ENCODE assay signal across 20 cellular contexts in genomic region chr4:140839888-140840790, GRCh38.
DNase-seq lines count a peak whose midpoint lies in the region; ATAC-seq, FAIRE-seq and TF ChIP-seq lines count a peak whose summit lies in the region.
"Had no signal": no experiment of that assay in that cellular context is flagged by ENCODE, and none has a peak within 500 bp of the region (broad histone marks: within the 10 kb centered on the region; RNA-seq: fewer than 3 reads in every experiment).

No MANE protein-coding gene starts in this region.

- no peak overlapping the region for H3T11ph ChIP-seq in H9 (ENCODE audit: low read length)

- H3K4me2 ChIP-seq in astrocyte (ENCODE audit: low read length) (no peak overlapping the region), trophoblast cell (ENCODE audit: low read length) (peak overlapping the region; percentile 18), H9 (ENCODE audit: insufficient read depth, insufficient read length, low read length) (no peak overlapping the region)

- no peak for TF ChIP-seq CTCF in AG10803 (conservative IDR thresholded peaks at IDR 0.05; ENCODE audit: low read length)
- no peak for TF ChIP-seq CTCF in astrocyte (IDR thresholded peaks at IDR 0.05; ENCODE audit: insufficient read depth, low read depth, low read length)
- TF ChIP-seq CTCF in testis (IDR thresholded peaks at IDR 0.05): no peak
- TF ChIP-seq CTCF in H9 (conservative IDR thresholded peaks at IDR 0.05): no peak

- H3K23ac ChIP-seq in trophoblast cell (ENCODE audit: low read length): no peak overlapping the region
- no peak overlapping the region for H3K23ac ChIP-seq in H9 (ENCODE audit: insufficient read length, low read depth, low read length)

- H2AFZ ChIP-seq in astrocyte (ENCODE audit: low read depth, low read length) (no peak overlapping the region), trophoblast cell (ENCODE audit: insufficient read depth, low read length, poor library complexity) (no peak overlapping the region), H9 (ENCODE audit: low read length) (no peak overlapping the region)

- H4K12ac ChIP-seq in trophoblast cell (ENCODE audit: low read depth, low read length): no peak overlapping the region

- FAIRE-seq in astrocyte (lab: Jason Lieb, UNC): no peak
- FAIRE-seq: colon, endothelial cell of umbilical vein, GM12892, HepG2, small intestine had no signal

- no peaks in the 10 kb centered on the region for H3K79me2 ChIP-seq in astrocyte (ENCODE audit: insufficient read depth, low read length)
- no peaks in the 10 kb centered on the region for H3K79me2 ChIP-seq in trophoblast cell (ENCODE audit: control insufficient read depth, insufficient read depth, low read length, poor library complexity)
- no peaks in the 10 kb centered on the region for H3K79me2 ChIP-seq in H9 (ENCODE audit: insufficient read depth, low read length)

- H3K9me3 Mint-ChIP-seq in astrocyte (ENCODE audit: unreplicated experiment) (no peaks in the 10 kb centered on the region), H9 (no peaks in the 10 kb centered on the region; a peak in 1 of 5 replicates)

- H3K36me3 ChIP-seq in astrocyte (ENCODE audit: insufficient read depth, low read length): no peaks in the 10 kb centered on the region
- H3K36me3 ChIP-seq in trophoblast cell (ENCODE audit: control insufficient read depth in 1 of 2, insufficient read depth in 2 of 2, low read length in 2 of 2): no peaks in the 10 kb centered on the region
- no peaks in the 10 kb centered on the region for H3K36me3 ChIP-seq in testis (ENCODE audit: low read depth, missing control alignments)
- H3K36me3 ChIP-seq: gastrocnemius medialis had no signal

- H3K4me1 Mint-ChIP-seq in astrocyte (ENCODE audit: low read depth, unreplicated experiment) (no peaks in the 10 kb centered on the region), H9 (peaks cover 2 to 3% of the 10 kb centered on the region in 2 experiments; a peak in 1 of 4 replicates)
- H3K4me1 Mint-ChIP-seq: T-helper 17 cell had no signal

- peaks cover 2% of the 10 kb centered on the region for H3K27me3 ChIP-seq in astrocyte (ENCODE audit: insufficient read depth, low read length)
- no peaks in the 10 kb centered on the region for H3K27me3 ChIP-seq in trophoblast cell (ENCODE audit: insufficient read depth, low read length)
- H3K27me3 ChIP-seq in testis: no peaks in the 10 kb centered on the region
- H3K27me3 ChIP-seq in H9 (ENCODE audit: insufficient read depth, low read length): no peaks in the 10 kb centered on the region
- H3K27me3 ChIP-seq: gastrocnemius medialis had no signal

- H3K4me1 ChIP-seq in astrocyte (ENCODE audit: insufficient read depth, low read length): no peaks in the 10 kb centered on the region
- peaks cover 0 to 11% of the 10 kb centered on the region in 2 experiments for H3K4me1 ChIP-seq in trophoblast cell (ENCODE audit: control insufficient read depth in 1 of 2, insufficient read depth in 2 of 2, low read length in 2 of 2)
- no peaks in the 10 kb centered on the region for H3K4me1 ChIP-seq in testis
- no peaks in the 10 kb centered on the region for H3K4me1 ChIP-seq in H9 (ENCODE audit: insufficient read depth, low read length)
- H3K4me1 ChIP-seq: gastrocnemius medialis had no signal

- H3K14ac ChIP-seq in trophoblast cell (ENCODE audit: low read length) (no peak overlapping the region), H9 (ENCODE audit: insufficient read depth, low read length) (no peak overlapping the region)

- WGBS in trophoblast cell (ENCODE audit: extremely low coverage, insufficient coverage, insufficient read length): no CpG with 5 or more reads among the region's 4 CpGs
- 66% methylated on average over 4 of the region's 4 CpGs for whole genome bisulfite sequencing in testis, 2 donors
- WGBS in H9 (ENCODE audit: extremely low coverage, insufficient read length, low lambda C conversion rate): no CpG with 5 or more reads among the region's 4 CpGs

- H3K27ac ChIP-seq in astrocyte (ENCODE audit: low read depth, low read length): no peak overlapping the region
- H3K27ac ChIP-seq in trophoblast cell (ENCODE audit: low read depth, low read length): peak overlapping the region; percentile 57
- no peak overlapping the region for H3K27ac ChIP-seq in testis
- H3K27ac ChIP-seq in H9 (ENCODE audit: insufficient read length, low read depth, low read length): no peak overlapping the region
- H3K27ac ChIP-seq: gastrocnemius medialis, VCaP had no signal

- H4K91ac ChIP-seq in trophoblast cell (ENCODE audit: low read depth, low read length): no peak overlapping the region
- H4K91ac ChIP-seq in H9 (ENCODE audit: insufficient read length, low read depth, low read length): no peak overlapping the region

- no peak for ATAC-seq in GM21825 (IDR thresholded peaks at IDR 0.05; ENCODE audit: unreplicated experiment)
- ATAC-seq: gastrocnemius medialis, HepG2, T-helper 17 cell had no signal

- H3K27me3 Mint-ChIP-seq in astrocyte (ENCODE audit: low read depth, unreplicated experiment) (no peaks in the 10 kb centered on the region), H9 (ENCODE audit: low read depth) (no peaks in the 10 kb centered on the region)

- no peak overlapping the region for H3K4ac ChIP-seq in trophoblast cell (ENCODE audit: low read depth, low read length)
- no peak overlapping the region for H3K4ac ChIP-seq in H9 (ENCODE audit: low read depth, low read length)

- H3K36me3 Mint-ChIP-seq in astrocyte (ENCODE audit: low read depth, unreplicated experiment) (no peaks in the 10 kb centered on the region), H9 (ENCODE audit: insufficient read depth in 1 of 3, low read depth in 3 of 3) (no peaks in the 10 kb centered on the region)

- in situ Hi-C loops in KBM-7 (cut with MboI; ENCODE audit: low pct_unique_long_range_greater_than_20kb, low sequenced_read_pairs): loop anchor here (25.0 kb wide), 1 partner anchor 203 kb away; no protein-coding TSS in a partner anchor

- no peaks in the 10 kb centered on the region for H3K23me2 ChIP-seq in H9 (ENCODE audit: insufficient read length, low read depth, low read length, poor library complexity, severe bottlenecking)

- no peak overlapping the region for H4K8ac ChIP-seq in trophoblast cell (ENCODE audit: low read depth, low read length)
- H4K8ac ChIP-seq in H9 (replicated peaks; ENCODE audit: insufficient read length, low read depth, low read length): no peak overlapping the region

- H3K9ac ChIP-seq in astrocyte (ENCODE audit: low read length) (no peak overlapping the region), trophoblast cell (ENCODE audit: low read length) (no peak overlapping the region), H9 (ENCODE audit: extremely low read depth, insufficient read length, low read length) (no peak overlapping the region)

- H4K20me1 ChIP-seq in astrocyte (ENCODE audit: insufficient read depth, low read length): no peaks in the 10 kb centered on the region
- H4K20me1 ChIP-seq in H9 (ENCODE audit: control insufficient read depth, insufficient read depth, insufficient read length): no peaks in the 10 kb centered on the region

- H3K56ac ChIP-seq in H9 (ENCODE audit: insufficient read length, low read depth, low read length): no peak overlapping the region

- TF ChIP-seq POLR2A in testis (IDR thresholded peaks at IDR 0.05): no peak

- H2BK15ac ChIP-seq in H9 (ENCODE audit: low read depth, low read length): no peak overlapping the region

- H3K79me1 ChIP-seq in trophoblast cell (ENCODE audit: low read length) (peaks cover 8% of the 10 kb centered on the region), H9 (ENCODE audit: insufficient read depth, low read depth, low read length, poor library complexity, severe bottlenecking) (no peaks in the 10 kb centered on the region)

- peak; percentile 7 for DNase-seq in AG10803 (ENCODE audit: low read depth)
- DNase-seq in astrocyte (ENCODE audit: low read depth): peak; percentile 10
- DNase-seq in iris pigment epithelial cell (ENCODE audit: low read depth): peak; percentile 29
- peak in 1 of 2 donors; percentile 13 for DNase-seq in trophoblast cell
- DNase-seq in KBM-7: no peak
- no peak for DNase-seq in testis
- no peak for DNase-seq in H9
- DNase-seq: activated CD4-positive, alpha-beta T cell treated with anti-CD3 and anti-CD28 coated beads, Interleukin-2, amount 50 U/mL, for 4 hours; anterior cingulate cortex; gastrocnemius medialis; NCI-H1417 treated with DMSO at 0.1 percent for 48 hours; small intestine; stimulated activated CD4-positive, alpha-beta T cell treated with anti-CD3 and anti-CD28 coated beads, Interleukin-4, amount 100 ng/mL, for 1 hour; T-helper 17 cell had no signal

- H3K18ac ChIP-seq in trophoblast cell (ENCODE audit: low read length) (no peak overlapping the region), H9 (ENCODE audit: insufficient read length, low read depth, low read length) (no peak overlapping the region)

- H4K5ac ChIP-seq in H9 (ENCODE audit: insufficient read length, low read depth, low read length): no peak overlapping the region

- H2BK5ac ChIP-seq in trophoblast cell (ENCODE audit: low read depth, low read length, poor library complexity): peak overlapping the region; percentile 70
- H2BK5ac ChIP-seq in H9 (ENCODE audit: insufficient read length, low read length): no peak overlapping the region

- H3K9me3 ChIP-seq in astrocyte (ENCODE audit: insufficient read depth, low read depth, low read length) (no peaks in the 10 kb centered on the region), trophoblast cell (ENCODE audit: insufficient read depth, low read depth, low read length) (no peaks in the 10 kb centered on the region), testis (no peaks in the 10 kb centered on the region), H9 (ENCODE audit: control insufficient read depth, low read depth, low read length) (no peaks in the 10 kb centered on the region)
- H3K9me3 ChIP-seq: gastrocnemius medialis had no signal

- H3K4me3 ChIP-seq in AG10803 (ENCODE audit: low read length) (no peak overlapping the region), astrocyte (ENCODE audit: insufficient read depth, low read depth, low read length) (no peak overlapping the region), trophoblast cell (ENCODE audit: low read depth, low read length) (no peak overlapping the region), testis (no peak overlapping the region)
- H3K4me3 ChIP-seq: gastrocnemius medialis had no signal

- no peak overlapping the region for H2AK5ac ChIP-seq in trophoblast cell (ENCODE audit: low read length)
- no peak overlapping the region for H2AK5ac ChIP-seq in H9 (ENCODE audit: insufficient read length, low read length)

- H3K27ac Mint-ChIP-seq in astrocyte (ENCODE audit: unreplicated experiment) (no peak overlapping the region), H9 (no peak overlapping the region; a peak in 1 of 7 replicates)
- H3K27ac Mint-ChIP-seq: T-helper 17 cell had no signal

- H3K4me3 Mint-ChIP-seq in astrocyte (ENCODE audit: unreplicated experiment) (no peak overlapping the region), H9 (no peak overlapping the region)
- H3K4me3 Mint-ChIP-seq: T-helper 17 cell had no signal

- H2BK120ac ChIP-seq in trophoblast cell (ENCODE audit: insufficient read depth, low read length, poor library complexity) (peak overlapping the region; percentile 14), H9 (ENCODE audit: low read depth, low read length, poor library complexity, severe bottlenecking) (no peak overlapping the region)

- H2BK12ac ChIP-seq in trophoblast cell (ENCODE audit: low read length) (no peak overlapping the region), H9 (ENCODE audit: insufficient read length, low read depth, low read length) (no peak overlapping the region)

- no peak overlapping the region for H2BK20ac ChIP-seq in H9 (ENCODE audit: low read depth, low read length, poor library complexity, severe bottlenecking)

- intact Hi-C loops in testis (cut with DNase I; ENCODE audit: low total_unique reads): no loop called here

Comparison
In these comparisons a context has a peak if more than half of its experiments do, and no peak if none do; other contexts are left out.
1. DNase-seq: peak in AG10803 (single experiment), astrocyte (single experiment) and iris pigment epithelial cell (single experiment); none in KBM-7 (single experiment), testis (single experiment) and H9 (single experiment).